ENCODE assay signal across 9 cellular contexts in the genomic region with DNA sequence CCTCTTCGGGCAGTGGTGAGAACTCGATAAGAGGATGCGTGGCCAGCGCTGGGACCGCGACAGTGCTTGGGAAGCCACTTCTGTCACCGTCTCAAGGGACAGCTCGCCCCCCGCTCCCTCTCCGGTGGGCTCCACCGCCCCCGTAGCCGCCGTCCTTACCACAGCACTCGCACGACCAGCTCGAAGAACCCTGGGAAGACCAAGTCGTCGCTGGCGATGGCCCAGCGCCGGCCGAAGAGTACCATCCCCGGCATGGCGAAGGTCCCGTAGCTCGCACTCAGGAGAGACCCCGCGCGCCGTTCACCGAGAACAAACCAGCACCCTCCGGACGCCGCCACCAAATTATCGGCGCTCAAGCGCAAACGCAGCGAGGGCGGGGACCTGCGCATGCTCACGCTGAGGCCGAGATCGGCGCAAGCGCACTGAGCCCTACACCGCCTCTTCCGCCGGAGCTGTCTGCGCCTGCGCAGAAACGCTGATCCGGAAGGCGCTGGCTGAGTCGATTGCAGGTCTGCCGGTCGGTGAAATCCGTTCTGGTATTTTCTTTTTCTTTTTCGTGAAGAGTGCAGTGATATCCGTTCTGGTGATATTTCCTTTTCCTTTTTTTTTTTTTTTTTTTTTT. TPM values are rescaled to one million over a fixed set of nuclear protein-coding genes. Genes with fewer than 3 reads are reported as not detected.
DNase-seq lines count a peak whose midpoint lies in the region; ATAC-seq, FAIRE-seq and TF ChIP-seq lines count a peak whose summit lies in the region.
"Had no signal": no experiment of that assay in that cellular context is flagged by ENCODE, and none has a peak within 500 bp of the region (broad histone marks: within the 10 kb centered on the region; RNA-seq: fewer than 3 reads in every experiment).

A gene with protein sequence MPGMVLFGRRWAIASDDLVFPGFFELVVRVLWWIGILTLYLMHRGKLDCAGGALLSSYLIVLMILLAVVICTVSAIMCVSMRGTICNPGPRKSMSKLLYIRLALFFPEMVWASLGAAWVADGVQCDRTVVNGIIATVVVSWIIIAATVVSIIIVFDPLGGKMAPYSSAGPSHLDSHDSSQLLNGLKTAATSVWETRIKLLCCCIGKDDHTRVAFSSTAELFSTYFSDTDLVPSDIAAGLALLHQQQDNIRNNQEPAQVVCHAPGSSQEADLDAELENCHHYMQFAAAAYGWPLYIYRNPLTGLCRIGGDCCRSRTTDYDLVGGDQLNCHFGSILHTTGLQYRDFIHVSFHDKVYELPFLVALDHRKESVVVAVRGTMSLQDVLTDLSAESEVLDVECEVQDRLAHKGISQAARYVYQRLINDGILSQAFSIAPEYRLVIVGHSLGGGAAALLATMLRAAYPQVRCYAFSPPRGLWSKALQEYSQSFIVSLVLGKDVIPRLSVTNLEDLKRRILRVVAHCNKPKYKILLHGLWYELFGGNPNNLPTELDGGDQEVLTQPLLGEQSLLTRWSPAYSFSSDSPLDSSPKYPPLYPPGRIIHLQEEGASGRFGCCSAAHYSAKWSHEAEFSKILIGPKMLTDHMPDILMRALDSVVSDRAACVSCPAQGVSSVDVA (minus strand): TSS at position 366 of the 622 bp plus-strand sequence. CDS start 112 bp downstream, at position 254.

- peak within 1 kb of the TSS; percentile 94 for H3K4me3 Mint-ChIP-seq in chondrocyte (ENCODE audit: unreplicated experiment)

- H3K36me3 Mint-ChIP-seq in chondrocyte (ENCODE audit: low read depth): peaks cover 11% of the 10 kb centered on the region

- H3K9me3 ChIP-seq in kidney (ENCODE audit: control insufficient read depth in 1 of 2, low read length in 2 of 2): no peaks in the 10 kb centered on the region

- TF ChIP-seq CTCF in chondrocyte (IDR thresholded peaks at IDR 0.05) (no peak), kidney (IDR thresholded peaks at IDR 0.05; ENCODE audit: borderline replicate concordance, extremely low read depth, insufficient read depth) (no peak)

- peaks cover 37% of the 10 kb centered on the region for H3K4me1 Mint-ChIP-seq in chondrocyte (ENCODE audit: low read depth)

- H3K36me3 ChIP-seq in kidney (ENCODE audit: control insufficient read depth in 1 of 2, insufficient read depth in 2 of 2, low read length in 2 of 2): peaks cover 5 to 10% of the 10 kb centered on the region in 2 donors

- H3K27ac ChIP-seq in kidney (ENCODE audit: low read depth in 2 of 2, low read length in 2 of 2): peak within 1 kb of the TSS; percentile 87 to 93

- H3K27me3 Mint-ChIP-seq in chondrocyte (ENCODE audit: low read depth): no peaks in the 10 kb centered on the region

- DNase-seq in Ammon's horn (ENCODE audit: low spot score) (peak; percentile 90), GM19239 (ENCODE audit: insufficient read length, low spot score) (peak; percentile 87), NCI-H510A treated with DMSO at 0.1 percent for 48 hours (lab: John Stamatoyannopoulos, UW) (peak; percentile 92), chondrocyte (ENCODE audit: low spot score) (peak; percentile 97), kidney (peak; percentile 98)
- peak; percentile 93 to 95 for DNase-seq in activated CD4-positive, alpha-beta T cell treated with anti-CD3 and anti-CD28 coated beads for 24 hours (ENCODE audit: low read depth in 2 of 2)
- DNase-seq in stimulated activated CD4-positive, alpha-beta T cell treated with anti-CD3 and anti-CD28 coated beads, Interleukin-15, amount 100 ng/mL, for 1 hour (ENCODE audit: low read depth in 1 of 2, low spot score in 1 of 2): peak; percentile 94 to 96

- peak; percentile 84 for ATAC-seq in HG03442 (IDR thresholded peaks at IDR 0.05; ENCODE audit: unreplicated experiment)

- H3K9ac ChIP-seq in kidney (ENCODE audit: low read length in 2 of 2): peak within 1 kb of the TSS; percentile 94 to 96

- H3K27ac Mint-ChIP-seq in chondrocyte (ENCODE audit: unreplicated experiment): peak within 1 kb of the TSS; percentile 99

- H3K4me3 ChIP-seq in kidney (ENCODE audit: low read length in 2 of 2): peak within 1 kb of the TSS; percentile 92 to 97

- FAIRE-seq in GM19239 (lab: Jason Lieb, UNC) (peak; percentile 93), kidney (lab: Jason Lieb, UNC) (no peak)
- FAIRE-seq: colon had no signal

- H3K4me1 ChIP-seq in kidney (ENCODE audit: control insufficient read depth in 1 of 2, insufficient read depth in 1 of 2, low read depth in 1 of 2, low read length in 2 of 2): peaks cover 0 to 7% of the 10 kb centered on the region in 2 donors

- H3K9me3 Mint-ChIP-seq in chondrocyte (ENCODE audit: low read depth): no peaks in the 10 kb centered on the region

- intact Hi-C loops in kidney (cut with DNase I): no loop called here

RNA-seq across cellular contexts. Expression of the gene that starts here (rescaled TPM):
- total RNA-seq in chondrocyte (23.9 to 30.5 TPM (median 30.0 TPM) in 3 replicates), kidney (25.6 TPM)
- 7.7 TPM for polyA plus RNA-seq in kidney (ENCODE audit: insufficient read depth, low read depth, low replicate concordance)

Comparison
In these comparisons a context has a peak if more than half of its experiments do, and no peak if none do; other contexts are left out.
1. Peak in every context shown above with its lines: DNase-seq, ATAC-seq, H3K4me3 ChIP-seq and H3K27ac ChIP-seq.